In the genomic region with DNA sequence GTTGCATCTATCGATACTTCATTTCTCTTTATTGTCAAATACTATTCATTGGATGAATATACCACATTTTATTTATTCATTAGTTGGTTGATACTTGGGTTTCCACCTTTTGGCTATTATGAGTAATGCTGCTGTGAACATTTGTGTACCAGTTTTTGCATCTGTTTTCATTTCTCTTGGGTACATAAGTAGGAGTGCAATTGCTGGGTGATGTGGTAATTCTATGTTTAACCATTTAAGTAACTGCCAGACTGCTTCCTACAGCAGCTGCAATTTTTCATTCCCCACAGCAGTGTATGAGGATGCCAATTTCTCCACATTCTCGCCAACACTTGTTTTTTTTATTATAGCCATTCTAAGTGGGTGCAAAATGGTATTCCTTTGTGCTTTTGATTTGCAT, we compare ENCODE assay signal across 16 cellular contexts.
"Had no signal": no experiment of that assay in that cellular context is flagged by ENCODE, and none has a peak within 500 bp of the region (broad histone marks: within the 10 kb centered on the region; RNA-seq: fewer than 3 reads in every experiment).

No MANE protein-coding gene starts in this region.

- ATAC-seq: effector memory CD8-positive, alpha-beta T cell; T-helper 17 cell had no signal

- H3K9me3 Mint-ChIP-seq: activated naive CD4-positive, alpha-beta T cell treated with anti-CD3 and anti-CD28 coated beads, Interleukin-2, amount 50 U/mL, for 24 hours; effector memory CD8-positive, alpha-beta T cell; naive B cell; neural crest cell; stimulated activated naive CD8-positive, alpha-beta T cell treated with anti-CD3 and anti-CD28 coated beads, Interleukin-15, Interleukin-2, amounts not matched to agents 100 ng/mL and 50 ng/mL, for 24 hours had no signal

- DNase-seq: activated CD4-positive, alpha-beta T cell treated with anti-CD3 and anti-CD28 coated beads, Interleukin-2, amount 50 U/mL, for 48 hours; activated gamma-delta T cell; effector memory CD8-positive, alpha-beta T cell; glutamatergic neuron; left ventricle myocardium inferior; naive B cell; T-helper 17 cell; trophoblast cell; WERI-Rb-1 had no signal

- H3K9me3 ChIP-seq: adrenal gland, left ventricle myocardium inferior, prostate gland, right atrium auricular region had no signal

- H3K4me3 Mint-ChIP-seq: activated naive CD4-positive, alpha-beta T cell treated with anti-CD3 and anti-CD28 coated beads, Interleukin-2, amount 50 U/mL, for 24 hours; effector memory CD8-positive, alpha-beta T cell; naive B cell; neural crest cell; stimulated activated naive CD8-positive, alpha-beta T cell treated with anti-CD3 and anti-CD28 coated beads, Interleukin-15, Interleukin-2, amounts not matched to agents 100 ng/mL and 50 ng/mL, for 24 hours; T-helper 17 cell had no signal

- H3K27me3 Mint-ChIP-seq: activated naive CD4-positive, alpha-beta T cell treated with anti-CD3 and anti-CD28 coated beads, Interleukin-2, amount 50 U/mL, for 24 hours; effector memory CD8-positive, alpha-beta T cell; naive B cell; stimulated activated naive CD8-positive, alpha-beta T cell treated with anti-CD3 and anti-CD28 coated beads, Interleukin-15, Interleukin-2, amounts not matched to agents 100 ng/mL and 50 ng/mL, for 24 hours; T-helper 17 cell had no signal

- H3K27me3 ChIP-seq: adrenal gland, right atrium auricular region had no signal

- H3K4me1 ChIP-seq: adrenal gland, left ventricle myocardium inferior, prostate gland, right atrium auricular region had no signal

- H3K27ac Mint-ChIP-seq: activated naive CD4-positive, alpha-beta T cell treated with anti-CD3 and anti-CD28 coated beads, Interleukin-2, amount 50 U/mL, for 24 hours; effector memory CD8-positive, alpha-beta T cell; stimulated activated naive CD8-positive, alpha-beta T cell treated with anti-CD3 and anti-CD28 coated beads, Interleukin-15, Interleukin-2, amounts not matched to agents 100 ng/mL and 50 ng/mL, for 24 hours; T-helper 17 cell had no signal

- H3K4me3 ChIP-seq: adrenal gland, left ventricle myocardium inferior, prostate gland, right atrium auricular region, skin epidermis had no signal

- H3K27ac ChIP-seq: adrenal gland, left ventricle myocardium inferior, prostate gland, right atrium auricular region, skin epidermis, WERI-Rb-1 had no signal
